8 cellular contexts compared by ENCODE assay signal in genomic region chr1:28249013-28249870, GRCh38. TPM values are rescaled to one million over a fixed set of nuclear protein-coding genes. Genes with fewer than 3 reads are reported as not detected.
DNase-seq lines count a peak whose midpoint lies in the region; ATAC-seq and TF ChIP-seq lines count a peak whose summit lies in the region.

No MANE protein-coding gene starts in this region.

- WGBS in lung, 2 donors: 18 to 22% methylated on average over 3 of the region's 3 CpGs

- no peak for TF ChIP-seq POLR2A in vagina (IDR thresholded peaks at IDR 0.05)

- no peaks in the 10 kb centered on the region for H3K27me3 ChIP-seq in SJCRH30
- no peaks in the 10 kb centered on the region for H3K27me3 ChIP-seq in colonic mucosa
- no peaks in the 10 kb centered on the region for H3K27me3 ChIP-seq in lung (ENCODE audit: control insufficient read depth, insufficient read depth)
- no peaks in the 10 kb centered on the region for H3K27me3 ChIP-seq in vagina

- H3K9me3 ChIP-seq in SJCRH30 (replicated peaks): no peaks in the 10 kb centered on the region
- no peaks in the 10 kb centered on the region for H3K9me3 ChIP-seq in colonic mucosa
- no peaks in the 10 kb centered on the region for H3K9me3 ChIP-seq in lung (ENCODE audit: control insufficient read depth in 2 of 2, insufficient read depth in 1 of 2, low read length in 1 of 2)
- no peaks in the 10 kb centered on the region for H3K9me3 ChIP-seq in vagina

- H3K4me1 ChIP-seq in SJCRH30 (peaks cover 12% of the 10 kb centered on the region), colonic mucosa (peaks cover 27% of the 10 kb centered on the region), lung (ENCODE audit: control insufficient read depth in 2 of 2, insufficient read depth in 2 of 2, low read length in 2 of 2) (peaks cover 3 to 4% of the 10 kb centered on the region in 2 donors), vagina (peaks cover 24% of the 10 kb centered on the region)

- H3K4me3 ChIP-seq in SJCRH30 (no peak overlapping the region), colonic mucosa (peak overlapping the region; percentile 14), lung (no peak overlapping the region), vagina (no peak overlapping the region)

- ATAC-seq in lung (ENCODE audit: insufficient read depth, low FRiP score): no peak
- no peak for ATAC-seq in HG02870 (IDR thresholded peaks at IDR 0.05; ENCODE audit: unreplicated experiment)
- no peak for ATAC-seq in GM18870 (IDR thresholded peaks at IDR 0.05; ENCODE audit: unreplicated experiment)

- H3K36me3 ChIP-seq in SJCRH30 (no peaks in the 10 kb centered on the region), colonic mucosa (no peaks in the 10 kb centered on the region), lung (ENCODE audit: control insufficient read depth in 2 of 2, insufficient read depth in 2 of 2, low read length in 2 of 2) (no peaks in the 10 kb centered on the region), vagina (no peaks in the 10 kb centered on the region)

- TF ChIP-seq CTCF in colonic mucosa (IDR thresholded peaks at IDR 0.05): no peak
- TF ChIP-seq CTCF in lung (IDR thresholded peaks at IDR 0.05; ENCODE audit: control extremely low read depth, extremely low read depth): no peak
- no peak for TF ChIP-seq CTCF in vagina (IDR thresholded peaks at IDR 0.05)

- intact Hi-C loops in colonic mucosa (cut with DNase I) (loop anchor here (5.0 kb wide), 1 partner anchor 113 kb away; no protein-coding TSS in a partner anchor), vagina (cut with DNase I) (no loop called here)

- H3K9ac ChIP-seq in colonic mucosa (ENCODE audit: low read depth in 2 of 2, low read length in 2 of 2): peak overlapping the region; percentile 64 to 89

- H3K27ac ChIP-seq in SJCRH30 (no peak overlapping the region), colonic mucosa (peak overlapping the region; percentile 85), lung (ENCODE audit: low read depth in 1 of 2, low read length in 1 of 2) (peak overlapping the region; percentile 59 to 84), vagina (peak overlapping the region; percentile 87)

- peak; percentile 50 for DNase-seq in DMS114 treated with DMSO at 0.1 percent for 48 hours (lab: John Stamatoyannopoulos, UW; ENCODE audit: unreplicated experiment)
- peak; percentile 34 for DNase-seq in HT-29 (ENCODE audit: low spot score)
- peak; percentile 42 to 60 for DNase-seq in SJCRH30
- DNase-seq in colonic mucosa: peak; percentile 55
- peak; percentile 82 for DNase-seq in lung (ENCODE audit: low spot score)
- DNase-seq in vagina (ENCODE audit: extremely low spot score in 2 of 2): no peak

RNA-seq across cellular contexts. Expression of gene SESN2, which starts 10.1 kb away (rescaled TPM):
- total RNA-seq in HT-29 (2014; rRNA removed; shearing (Covaris generic)): 15.1 and 19.3 TPM in 2 replicates
- 5.8 and 8.2 TPM in 2 replicates for total RNA-seq in SJCRH30 (2014; rRNA removed; shearing (Covaris generic))
- total RNA-seq in colonic mucosa: 10 to 100 TPM; 34.0 to 34.6 TPM
- 10 to 100 TPM in 1 of 2 donors, 1 to 10 TPM in 1; 3.3 to 19.4 TPM for total RNA-seq in lung
- polyA plus RNA-seq in lung: 10 to 100 TPM in 1 of 2 donors, 1 to 10 TPM in 1; 6.6 to 15.3 TPM
- total RNA-seq in vagina: 14.7 TPM

RNA-seq across cellular contexts. Expression of gene ATP5IF1, which starts 13.3 kb away (rescaled TPM):
- 542 and 583 TPM in 2 replicates for total RNA-seq in HT-29 (2014; rRNA removed; shearing (Covaris generic))
- 174 and 179 TPM in 2 replicates for total RNA-seq in SJCRH30 (2014; rRNA removed; shearing (Covaris generic))
- total RNA-seq in colonic mucosa (100 to 1,000 TPM; 326 to 331 TPM), lung (100 to 1,000 TPM in 1 of 2 donors, 10 to 100 TPM in 1; 90.2 to 122 TPM), vagina (224 TPM)
- polyA plus RNA-seq in lung: 100 to 1,000 TPM; 163 to 758 TPM

RNA-seq across cellular contexts. Expression of gene DNAJC8, which starts 16.4 kb away (rescaled TPM):
- 29.3 and 31.7 TPM in 2 replicates for total RNA-seq in HT-29 (2014; rRNA removed; shearing (Covaris generic))
- total RNA-seq in SJCRH30 (2014; rRNA removed; shearing (Covaris generic)): 115 and 127 TPM in 2 replicates
- total RNA-seq in colonic mucosa (10 to 100 TPM; 53.1 to 57.2 TPM), lung (10 to 100 TPM; 38.9 to 61.4 TPM), vagina (84.2 TPM)
- polyA plus RNA-seq in lung: 10 to 100 TPM; 70.2 to 84.0 TPM

Comparison
In these comparisons a context has a peak if more than half of its experiments do, and no peak if none do; other contexts are left out.
1. DNase-seq: peak in DMS114 treated with DMSO at 0.1 percent for 48 hours (single experiment), HT-29 (single experiment), SJCRH30 (2 of 2), colonic mucosa (single experiment) and lung (single experiment); none in vagina (0 of 2).